Comparison of ENCODE assay signal across 9 cellular contexts in the genomic region with DNA sequence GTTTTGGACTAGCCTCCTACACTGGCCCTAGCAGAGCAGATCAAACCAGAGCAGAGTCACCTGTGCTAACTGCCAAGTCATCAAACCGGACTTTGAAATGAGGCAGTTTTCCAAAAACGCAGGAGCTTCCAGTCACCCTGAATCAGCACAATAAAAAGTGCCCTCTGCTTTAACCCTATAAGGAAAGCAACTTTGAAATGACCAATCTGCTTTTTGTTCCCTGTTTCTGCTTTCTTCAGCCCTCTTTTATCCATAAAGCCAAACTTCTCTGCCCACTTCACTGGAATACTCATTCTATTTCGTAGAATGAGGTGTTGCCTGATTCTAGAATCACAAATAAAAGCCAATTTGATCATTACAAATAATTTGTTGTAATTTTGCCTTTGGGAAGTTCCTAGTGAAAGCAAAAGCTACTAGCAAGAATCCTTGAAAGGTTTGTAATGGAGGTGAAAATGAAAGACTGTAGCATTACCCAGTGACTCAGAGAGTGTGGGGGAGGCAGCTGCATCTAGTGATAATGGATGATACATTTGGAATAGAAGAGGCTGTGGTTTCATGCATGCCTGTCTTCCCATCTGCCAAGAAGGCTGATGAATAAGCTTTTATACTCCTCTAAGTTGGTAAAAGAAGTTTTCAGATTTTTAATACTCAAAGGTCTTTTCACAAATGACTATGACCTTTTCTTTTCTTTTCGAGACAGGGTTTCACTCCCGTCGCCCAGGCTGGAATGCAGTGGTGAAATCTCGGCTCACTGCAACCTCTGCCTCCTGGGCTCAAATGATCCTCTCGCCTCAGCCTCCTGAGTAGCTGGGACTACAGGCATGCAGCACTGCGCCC. TPM values are rescaled to one million over a fixed set of nuclear protein-coding genes. Genes with fewer than 3 reads are reported as not detected.
DNase-seq lines count a peak whose midpoint lies in the region; ATAC-seq and TF ChIP-seq lines count a peak whose summit lies in the region.
"Had no signal": no experiment of that assay in that cellular context is flagged by ENCODE, and none has a peak within 500 bp of the region (broad histone marks: within the 10 kb centered on the region; RNA-seq: fewer than 3 reads in every experiment).

No MANE protein-coding gene starts in this region.

- H3K4me1 ChIP-seq in esophagus muscularis mucosa: peaks cover 19 to 36% (median 31%) of the 10 kb centered on the region in 4 donors

- H3K9me3 ChIP-seq in esophagus muscularis mucosa: no peaks in the 10 kb centered on the region

- H3K4me3 ChIP-seq in esophagus muscularis mucosa: peak overlapping the region in 2 of 4 donors; percentile 4 to 11

- TF ChIP-seq POLR2A in esophagus muscularis mucosa (IDR thresholded peaks at IDR 0.05; ENCODE audit: low read depth): no peak

- H3K36me3 ChIP-seq in esophagus muscularis mucosa: no peaks in the 10 kb centered on the region

- WGBS in esophagus muscularis mucosa: 40% methylated on average over 9 of the region's 9 CpGs

- no peak for TF ChIP-seq CTCF in esophagus muscularis mucosa (IDR thresholded peaks at IDR 0.05)

- no peak for TF ChIP-seq EP300 in esophagus muscularis mucosa (IDR thresholded peaks at IDR 0.05)

- ATAC-seq in HG03571 (IDR thresholded peaks at IDR 0.05; ENCODE audit: unreplicated experiment): no peak

- no peaks in the 10 kb centered on the region for H3K27me3 ChIP-seq in esophagus muscularis mucosa

- peak overlapping the region; percentile 75 to 83 (median 79) for H3K27ac ChIP-seq in esophagus muscularis mucosa (replicated peaks in 1 of 4)

- DNase-seq in GDM1 (lab: John Stamatoyannopoulos, UW): peak; percentile 18
- DNase-seq in RPMI8226: peak; percentile 89
- DNase-seq in esophagus muscularis mucosa (ENCODE audit: extremely low spot score): no peak
- peak; percentile 25 for DNase-seq in pons (ENCODE audit: low spot score)
- DNase-seq in D341Med (ENCODE audit: low spot score): no peak
- no peak for DNase-seq in activated gamma-delta T cell treated with Interleukin-2 at 50 U/mL for 16 hours
- DNase-seq in posterior cingulate gyrus: no peak

- intact Hi-C loops in esophagus muscularis mucosa (cut with DNase I) (no loop called here), posterior cingulate gyrus (cut with DNase I) (no loop called here)

RNA-seq across cellular contexts. Expression of gene SPAAR, which starts 14.9 kb away (rescaled TPM):
- total RNA-seq in esophagus muscularis mucosa: 1 to 10 TPM; 2.1 to 5.7 (median 2.8) TPM
- total RNA-seq: neural crest cell had no signal

RNA-seq across cellular contexts. Expression of gene HRCT1, which starts 18.1 kb away (rescaled TPM):
- 10 to 100 TPM in 2 of 4 donors, 1 to 10 TPM in 2; 3.7 to 53.0 (median 15.6) TPM for total RNA-seq in esophagus muscularis mucosa
- total RNA-seq: neural crest cell had no signal

RNA-seq across cellular contexts. Expression of gene OR2S2, which starts 33.8 kb away (rescaled TPM):
- not detected for total RNA-seq in esophagus muscularis mucosa
- total RNA-seq: neural crest cell had no signal

RNA-seq across cellular contexts. Expression of gene OR13J1, which starts 53.9 kb away (rescaled TPM):
- total RNA-seq in esophagus muscularis mucosa: not detected
- total RNA-seq: neural crest cell had no signal

Comparison
In these comparisons a context has a peak if more than half of its experiments do, and no peak if none do; other contexts are left out.
1. DNase-seq: peak in GDM1 (single experiment), RPMI8226 (single experiment) and pons (single experiment); none in esophagus muscularis mucosa (single experiment), D341Med (single experiment), activated gamma-delta T cell treated with Interleukin-2 at 50 U/mL for 16 hours (single experiment) and posterior cingulate gyrus (0 of 10).